16 cellular contexts compared by ENCODE assay signal in the genomic region with DNA sequence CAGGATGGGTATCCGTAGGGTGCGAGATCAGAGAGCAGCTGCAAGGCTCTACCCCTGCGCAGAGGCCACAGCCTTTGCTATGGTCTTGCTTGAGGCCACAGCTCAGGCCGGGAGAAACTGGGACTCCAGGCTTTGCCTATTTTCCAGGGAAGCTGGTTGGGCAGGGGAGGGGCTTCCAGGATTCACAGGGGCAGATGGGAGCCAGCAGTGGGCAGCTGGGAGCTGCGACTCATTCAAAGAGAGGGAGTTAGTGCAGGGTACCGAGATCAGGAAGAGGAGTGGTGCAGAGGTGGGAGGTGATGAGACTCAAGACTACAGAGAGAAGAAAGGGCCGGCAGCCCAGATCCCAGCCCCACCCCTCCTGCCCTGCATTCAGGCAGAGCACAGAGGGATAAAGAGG. TPM values are rescaled to one million over a fixed set of nuclear protein-coding genes. Genes with fewer than 3 reads are reported as not detected.
DNase-seq lines count a peak whose midpoint lies in the region; ATAC-seq and TF ChIP-seq lines count a peak whose summit lies in the region.
"Had no signal": no experiment of that assay in that cellular context is flagged by ENCODE, and none has a peak within 500 bp of the region (broad histone marks: within the 10 kb centered on the region; RNA-seq: fewer than 3 reads in every experiment).

No MANE protein-coding gene starts in this region.

- H3K27me3 ChIP-seq in CD4-positive, alpha-beta T cell (ENCODE audit: control insufficient read depth, insufficient read depth, low read length), result no peaks in the 10 kb centered on the region
- H3K27me3 ChIP-seq: heart left ventricle had no signal

- no peak overlapping the region for H3K4me3 Mint-ChIP-seq in CD4-positive, alpha-beta T cell
- H3K4me3 Mint-ChIP-seq in activated T-helper 1 cell treated with anti-CD3 and anti-CD28 coated beads, Interleukin-12 subunit alpha, Interleukin-12 subunit beta, Interleukin-2, Interleukin-4 antibody, amounts not matched to agents 30 ng/mL and 10 ng/mL and 1 ng/mL, durations not matched to agents 14 hours and 24 hours and 36 hours, result no peak overlapping the region
- no peak overlapping the region for H3K4me3 Mint-ChIP-seq in memory B cell

- H3K4me1 Mint-ChIP-seq in CD4-positive, alpha-beta T cell (ENCODE audit: low read depth), result peaks cover 5% of the 10 kb centered on the region
- H3K4me1 Mint-ChIP-seq in activated T-helper 1 cell treated with anti-CD3 and anti-CD28 coated beads, Interleukin-12 subunit alpha, Interleukin-12 subunit beta, Interleukin-2, Interleukin-4 antibody, amounts not matched to agents 30 ng/mL and 10 ng/mL and 1 ng/mL, durations not matched to agents 14 hours and 24 hours and 36 hours (ENCODE audit: low read depth), result peaks cover 5% of the 10 kb centered on the region
- H3K4me1 Mint-ChIP-seq in memory B cell, result peaks cover 7% of the 10 kb centered on the region

- POLR2A ChIA-PET in CD4-positive, alpha-beta T cell (lab: Charles Lee), result no interaction called here

- H3K27ac Mint-ChIP-seq in CD4-positive, alpha-beta T cell, result peak overlapping the region; percentile 27
- peak overlapping the region; percentile 40 for H3K27ac Mint-ChIP-seq in activated T-helper 1 cell treated with anti-CD3 and anti-CD28 coated beads, Interleukin-12 subunit alpha, Interleukin-12 subunit beta, Interleukin-2, Interleukin-4 antibody, amounts not matched to agents 30 ng/mL and 10 ng/mL and 1 ng/mL, durations not matched to agents 14 hours and 24 hours and 36 hours
- peak overlapping the region; percentile 49 for H3K27ac Mint-ChIP-seq in memory B cell

- H3K36me3 Mint-ChIP-seq in CD4-positive, alpha-beta T cell (ENCODE audit: low read depth), result peaks cover 90% of the 10 kb centered on the region
- H3K36me3 Mint-ChIP-seq in activated T-helper 1 cell treated with anti-CD3 and anti-CD28 coated beads, Interleukin-12 subunit alpha, Interleukin-12 subunit beta, Interleukin-2, Interleukin-4 antibody, amounts not matched to agents 30 ng/mL and 10 ng/mL and 1 ng/mL, durations not matched to agents 14 hours and 24 hours and 36 hours (ENCODE audit: low read depth), result peaks cover 49% of the 10 kb centered on the region
- H3K36me3 Mint-ChIP-seq in memory B cell, result peaks cover 32% of the 10 kb centered on the region

- CTCF ChIA-PET in CD4-positive, alpha-beta T cell (lab: Charles Lee), result interaction anchor here (1.0 to 2.2 kb wide), 4 partner anchors 11 to 86 kb away, joined by 3 to 7 read pairs (median 4); no protein-coding TSS in a partner anchor

- DNase-seq in CD4-positive, alpha-beta T cell, result no peak
- DNase-seq in GM03348 (ENCODE audit: low spot score) (peak; percentile 2), memory B cell (ENCODE audit: low spot score in 2 of 2) (no peak), NCI-H526 (lab: John Stamatoyannopoulos, UW) (no peak), COLO668 (lab: John Stamatoyannopoulos, UW; ENCODE audit: unreplicated experiment) (no peak)
- no peak for DNase-seq in activated T-helper 1 cell treated with anti-CD3 and anti-CD28 coated beads, Interleukin-12 subunit alpha, Interleukin-12 subunit beta, Interleukin-2, Interleukin-4 antibody, amounts not matched to agents 30 ng/mL and 10 ng/mL and 1 ng/mL, durations not matched to agents 14 hours and 24 hours and 36 hours (ENCODE audit: low spot score)
- DNase-seq: COR-L47; effector CD8-positive, alpha-beta T cell; HCEC 1CT; heart left ventricle; lower lobe of right lung; NCI-H1092 treated with DMSO at 0.1 percent for 48 hours; NCI-H774; stimulated activated CD4-positive, alpha-beta T cell treated with anti-CD3 and anti-CD28 coated beads, Interleukin-2, amount 100 ng/mL, for 24 hours had no signal

- no peaks in the 10 kb centered on the region for H3K9me3 Mint-ChIP-seq in CD4-positive, alpha-beta T cell
- no peaks in the 10 kb centered on the region for H3K9me3 Mint-ChIP-seq in activated T-helper 1 cell treated with anti-CD3 and anti-CD28 coated beads, Interleukin-12 subunit alpha, Interleukin-12 subunit beta, Interleukin-2, Interleukin-4 antibody, amounts not matched to agents 30 ng/mL and 10 ng/mL and 1 ng/mL, durations not matched to agents 14 hours and 24 hours and 36 hours
- no peaks in the 10 kb centered on the region for H3K9me3 Mint-ChIP-seq in memory B cell

- no peak for ATAC-seq in CD4-positive, alpha-beta T cell (ENCODE audit: poor library complexity)
- no peak for ATAC-seq in memory B cell (ENCODE audit: low read depth)
- ATAC-seq in HG03521 (IDR thresholded peaks at IDR 0.05; ENCODE audit: unreplicated experiment), result no peak
- ATAC-seq: heart left ventricle had no signal

- no peaks in the 10 kb centered on the region for H3K9me3 ChIP-seq in CD4-positive, alpha-beta T cell (ENCODE audit: control insufficient read depth, low read length)
- H3K9me3 ChIP-seq: heart left ventricle, lower lobe of right lung had no signal

- intact Hi-C loops in CD4-positive, alpha-beta T cell (cut with DNase I, micrococcal nuclease), result no loop called here
- intact Hi-C loops in activated T-helper 1 cell treated with anti-CD3 and anti-CD28 coated beads, Interleukin-12 subunit alpha, Interleukin-12 subunit beta, Interleukin-2, Interleukin-4 antibody, amounts not matched to agents 30 ng/mL and 10 ng/mL and 1 ng/mL, durations not matched to agents 14 hours and 24 hours and 36 hours (cut with micrococcal nuclease), result no loop called here

- H3K27ac ChIP-seq in CD4-positive, alpha-beta T cell (ENCODE audit: low read depth, low read length), result peak overlapping the region; percentile 13
- H3K27ac ChIP-seq: heart left ventricle, lower lobe of right lung, parathyroid adenoma had no signal

- no peak for TF ChIP-seq CTCF in CD4-positive, alpha-beta T cell (IDR thresholded peaks at IDR 0.05)

- no peaks in the 10 kb centered on the region for H3K27me3 Mint-ChIP-seq in CD4-positive, alpha-beta T cell
- H3K27me3 Mint-ChIP-seq in activated T-helper 1 cell treated with anti-CD3 and anti-CD28 coated beads, Interleukin-12 subunit alpha, Interleukin-12 subunit beta, Interleukin-2, Interleukin-4 antibody, amounts not matched to agents 30 ng/mL and 10 ng/mL and 1 ng/mL, durations not matched to agents 14 hours and 24 hours and 36 hours (ENCODE audit: insufficient read depth), result no peaks in the 10 kb centered on the region
- H3K27me3 Mint-ChIP-seq in memory B cell, result no peaks in the 10 kb centered on the region

RNA-seq across cellular contexts. Expression of a gene that starts 12.1 kb away (rescaled TPM):
- 100 to 1,000 TPM; 745 to 751 TPM for total RNA-seq in CD4-positive, alpha-beta T cell
- 219 and 226 TPM in 2 replicates for total RNA-seq in activated T-helper 1 cell treated with anti-CD3 and anti-CD28 coated beads, Interleukin-12 subunit alpha, Interleukin-12 subunit beta, Interleukin-2, Interleukin-4 antibody, amounts not matched to agents 30 ng/mL and 10 ng/mL and 1 ng/mL, durations not matched to agents 14 hours and 24 hours and 36 hours

RNA-seq across cellular contexts. Expression of a gene that starts 25.8 kb away (rescaled TPM):
- total RNA-seq in CD4-positive, alpha-beta T cell, result 100 to 1,000 TPM; 296 to 299 TPM
- total RNA-seq in activated T-helper 1 cell treated with anti-CD3 and anti-CD28 coated beads, Interleukin-12 subunit alpha, Interleukin-12 subunit beta, Interleukin-2, Interleukin-4 antibody, amounts not matched to agents 30 ng/mL and 10 ng/mL and 1 ng/mL, durations not matched to agents 14 hours and 24 hours and 36 hours, result 273 and 287 TPM in 2 replicates

RNA-seq across cellular contexts. Expression of a gene that starts 39.8 kb away (rescaled TPM):
- 100 to 1,000 TPM; 171 TPM for total RNA-seq in CD4-positive, alpha-beta T cell
- 151 and 180 TPM in 2 replicates for total RNA-seq in activated T-helper 1 cell treated with anti-CD3 and anti-CD28 coated beads, Interleukin-12 subunit alpha, Interleukin-12 subunit beta, Interleukin-2, Interleukin-4 antibody, amounts not matched to agents 30 ng/mL and 10 ng/mL and 1 ng/mL, durations not matched to agents 14 hours and 24 hours and 36 hours
